17 cellular contexts compared by ENCODE assay signal in the genomic region with DNA sequence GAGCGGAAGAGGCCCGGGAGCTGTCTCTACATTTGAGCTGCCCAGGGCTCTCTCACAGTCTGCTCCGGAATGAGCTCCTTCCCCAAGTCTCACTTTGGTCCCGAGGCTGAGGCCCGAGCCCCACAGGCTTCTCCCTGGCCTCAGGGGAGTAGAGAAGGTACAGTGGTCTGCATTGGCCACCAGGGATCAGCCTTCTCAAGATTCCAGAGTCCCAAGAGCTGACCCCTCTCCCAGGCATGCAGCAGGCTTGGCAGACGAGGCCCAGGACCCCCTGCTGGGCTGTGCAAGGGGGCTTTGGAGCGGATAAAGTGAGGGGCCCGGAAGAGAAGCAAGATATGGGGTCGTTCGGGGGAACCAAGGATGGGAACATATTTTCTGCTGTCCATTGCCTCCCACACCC.
"Had no signal": no experiment of that assay in that cellular context is flagged by ENCODE, and none has a peak within 500 bp of the region (broad histone marks: within the 10 kb centered on the region; RNA-seq: fewer than 3 reads in every experiment).

No MANE protein-coding gene starts in this region.

- H3K27ac ChIP-seq: body of pancreas, left ventricle myocardium inferior, spleen, thoracic aorta, vagina had no signal

- H3K4me3 ChIP-seq: body of pancreas, left ventricle myocardium inferior, spleen, thoracic aorta, vagina had no signal

- H3K36me3 ChIP-seq: left ventricle myocardium inferior, spleen, thoracic aorta, vagina had no signal

- DNase-seq: activated CD4-positive, alpha-beta memory T cell treated with anti-CD3 and anti-CD28 coated beads for 36 hours; activated CD4-positive, alpha-beta T cell treated with anti-CD3 and anti-CD28 coated beads for 48 hours; activated gamma-delta T cell; anterior cingulate cortex; effector CD4-positive, alpha-beta T cell; erythroblast; foreskin melanocyte; kidney glomerular epithelial cell; left ventricle myocardium inferior; naive thymus-derived CD8-positive, alpha-beta T cell; retina; stimulated activated CD4-positive, alpha-beta T cell treated with anti-CD3 and anti-CD28 coated beads, Interleukin-4, amount 100 ng/mL, for 1 hour; stimulated activated naive CD4-positive, alpha-beta T cell treated with Interleukin-2 at 50 U/mL for 16 hours had no signal

- H3K27me3 ChIP-seq: body of pancreas, vagina had no signal

- ATAC-seq: body of pancreas; naive thymus-derived CD8-positive, alpha-beta T cell had no signal

- H3K9me3 ChIP-seq: body of pancreas, left ventricle myocardium inferior, spleen, thoracic aorta, vagina had no signal
